17 cellular contexts compared by ENCODE assay signal in genomic region chr9:75376855-75377254, GRCh38.
DNase-seq lines count a peak whose midpoint lies in the region; ATAC-seq and TF ChIP-seq lines count a peak whose summit lies in the region.
"Had no signal": no experiment of that assay in that cellular context is flagged by ENCODE, and none has a peak within 500 bp of the region (broad histone marks: within the 10 kb centered on the region; RNA-seq: fewer than 3 reads in every experiment).

No MANE protein-coding gene starts in this region.

- TF ChIP-seq CTCF in osteocyte (IDR thresholded peaks at IDR 0.05) = no peak

- 17% methylated on average over 1 of the region's 1 CpG for WGBS in mesenchymal stem cell

- H4K91ac ChIP-seq in mesenchymal stem cell (ENCODE audit: low read length) = no peak overlapping the region

- H2BK120ac ChIP-seq in mesenchymal stem cell (ENCODE audit: low read depth, low read length) = no peak overlapping the region

- no peak overlapping the region for H2AK5ac ChIP-seq in mesenchymal stem cell (ENCODE audit: low read length, severe bottlenecking)

- H3K36me3 ChIP-seq in mesenchymal stem cell (ENCODE audit: control insufficient read depth in 1 of 2, insufficient read depth in 2 of 2, low read depth in 1 of 2, low read length in 2 of 2) = no peaks in the 10 kb centered on the region
- H3K36me3 ChIP-seq: BLaER1 had no signal

- H3K9me3 ChIP-seq in mesenchymal stem cell (ENCODE audit: control insufficient read depth, low read length) = peaks cover 11% of the 10 kb centered on the region
- H3K9me3 ChIP-seq: BLaER1 had no signal

- no peak overlapping the region for H3K27ac ChIP-seq in mesenchymal stem cell (ENCODE audit: low read length, poor library complexity, severe bottlenecking)
- H3K27ac ChIP-seq: BLaER1 had no signal

- peaks cover 0 to 6% of the 10 kb centered on the region in 2 experiments for H3K27me3 ChIP-seq in mesenchymal stem cell (ENCODE audit: control insufficient read depth in 1 of 2, insufficient read depth in 1 of 2, low read length in 2 of 2)
- H3K27me3 ChIP-seq: BLaER1 had no signal

- no peak overlapping the region for H3K18ac ChIP-seq in mesenchymal stem cell (ENCODE audit: low read depth in 1 of 2, low read length in 2 of 2)

- H3K4me1 Mint-ChIP-seq in osteocyte (ENCODE audit: unreplicated experiment) = peaks cover 55% of the 10 kb centered on the region
- H3K4me1 Mint-ChIP-seq: CD14-positive monocyte; CD4-positive, alpha-beta memory T cell; GM23338 had no signal

- H2AFZ ChIP-seq in mesenchymal stem cell (ENCODE audit: low read depth, low read length) = no peak overlapping the region
- H2AFZ ChIP-seq: GM23338 had no signal

- no peak overlapping the region for H3K4me2 ChIP-seq in mesenchymal stem cell (ENCODE audit: low read length, poor library complexity, severe bottlenecking)
- H3K4me2 ChIP-seq: BLaER1, GM23338 had no signal

- no peak overlapping the region for H2BK15ac ChIP-seq in mesenchymal stem cell (ENCODE audit: low read depth, poor library complexity, severe bottlenecking)

- H3K79me1 ChIP-seq in mesenchymal stem cell (replicated peaks; ENCODE audit: low read length, poor library complexity, severe bottlenecking) = no peaks in the 10 kb centered on the region

- no peak overlapping the region for H3K4me3 Mint-ChIP-seq in osteocyte (ENCODE audit: unreplicated experiment)
- H3K4me3 Mint-ChIP-seq: CD14-positive monocyte; CD4-positive, alpha-beta memory T cell; GM23338; HFFc6 had no signal

- no peak overlapping the region for H2BK5ac ChIP-seq in mesenchymal stem cell (ENCODE audit: low read depth, low read length, poor library complexity, severe bottlenecking)

- no peak overlapping the region for H3K9ac ChIP-seq in mesenchymal stem cell (ENCODE audit: low read length)
- H3K9ac ChIP-seq: BLaER1 had no signal

- ATAC-seq in left ventricle myocardium superior (peak; percentile 23), SK-N-SH treated with all-trans-retinoic acid at 6 μM for 48 hours (no peak)
- ATAC-seq: GM23338, HepG2 had no signal

- H3K23ac ChIP-seq in mesenchymal stem cell (ENCODE audit: low read length in 2 of 2) = no peak overlapping the region

- peak overlapping the region; percentile 93 for H3K27ac Mint-ChIP-seq in osteocyte (ENCODE audit: unreplicated experiment)
- H3K27ac Mint-ChIP-seq: CD14-positive monocyte; CD4-positive, alpha-beta memory T cell; GM23338; HFFc6 had no signal

- no peaks in the 10 kb centered on the region for H3K27me3 Mint-ChIP-seq in osteocyte (ENCODE audit: unreplicated experiment)

- no peak overlapping the region for H4K8ac ChIP-seq in mesenchymal stem cell (ENCODE audit: low read length)

- no peaks in the 10 kb centered on the region for H3K9me3 Mint-ChIP-seq in osteocyte (ENCODE audit: unreplicated experiment)
- H3K9me3 Mint-ChIP-seq: GM23338 had no signal

- H3K4me1 ChIP-seq in mesenchymal stem cell (ENCODE audit: control insufficient read depth, insufficient read depth, low read depth, low read length) = peaks cover 2% of the 10 kb centered on the region
- H3K4me1 ChIP-seq: BLaER1 had no signal

- no peaks in the 10 kb centered on the region for H3K36me3 Mint-ChIP-seq in osteocyte (ENCODE audit: unreplicated experiment)
- H3K36me3 Mint-ChIP-seq: CD14-positive monocyte; CD4-positive, alpha-beta memory T cell had no signal

- intact Hi-C loops in left ventricle myocardium superior (cut with micrococcal nuclease) (no loop called here), cardiac septum (cut with DNase I) (no loop called here)

- no peak overlapping the region for H3K4me3 ChIP-seq in mesenchymal stem cell (ENCODE audit: insufficient read depth in 1 of 2, low read depth in 1 of 2, low read length in 2 of 2)
- H3K4me3 ChIP-seq: BLaER1, GM23338 had no signal

- DNase-seq in left ventricle myocardium superior (no peak), cardiac septum (ENCODE audit: low spot score) (no peak), osteocyte (ENCODE audit: extremely low spot score, unreplicated experiment) (no peak), stromal cell of bone marrow (ENCODE audit: low read depth) (peak; percentile 5), mesenchymal stem cell (no peak), glomerular visceral epithelial cell (ENCODE audit: extremely low spot score) (no peak)
- DNase-seq: 8988T; CD4-positive, alpha-beta memory T cell; DMS153; GDM1; HCEC 1CT; HFFc6 had no signal

- H3K4ac ChIP-seq in mesenchymal stem cell (ENCODE audit: low read depth in 1 of 2, low read length in 2 of 2) = no peak overlapping the region

- no peak overlapping the region for H3K14ac ChIP-seq in mesenchymal stem cell (ENCODE audit: low read length in 2 of 2)

- H2BK12ac ChIP-seq in mesenchymal stem cell (ENCODE audit: low read length in 2 of 2) = no peak overlapping the region

TF ChIP-seq in SK-N-SH treated with all-trans-retinoic acid at 6 μM for 48 hours, 23 proteins besides CTCF, POLR2A, EP300 and RAD21:
- TF ChIP-seq, protein P1, sequence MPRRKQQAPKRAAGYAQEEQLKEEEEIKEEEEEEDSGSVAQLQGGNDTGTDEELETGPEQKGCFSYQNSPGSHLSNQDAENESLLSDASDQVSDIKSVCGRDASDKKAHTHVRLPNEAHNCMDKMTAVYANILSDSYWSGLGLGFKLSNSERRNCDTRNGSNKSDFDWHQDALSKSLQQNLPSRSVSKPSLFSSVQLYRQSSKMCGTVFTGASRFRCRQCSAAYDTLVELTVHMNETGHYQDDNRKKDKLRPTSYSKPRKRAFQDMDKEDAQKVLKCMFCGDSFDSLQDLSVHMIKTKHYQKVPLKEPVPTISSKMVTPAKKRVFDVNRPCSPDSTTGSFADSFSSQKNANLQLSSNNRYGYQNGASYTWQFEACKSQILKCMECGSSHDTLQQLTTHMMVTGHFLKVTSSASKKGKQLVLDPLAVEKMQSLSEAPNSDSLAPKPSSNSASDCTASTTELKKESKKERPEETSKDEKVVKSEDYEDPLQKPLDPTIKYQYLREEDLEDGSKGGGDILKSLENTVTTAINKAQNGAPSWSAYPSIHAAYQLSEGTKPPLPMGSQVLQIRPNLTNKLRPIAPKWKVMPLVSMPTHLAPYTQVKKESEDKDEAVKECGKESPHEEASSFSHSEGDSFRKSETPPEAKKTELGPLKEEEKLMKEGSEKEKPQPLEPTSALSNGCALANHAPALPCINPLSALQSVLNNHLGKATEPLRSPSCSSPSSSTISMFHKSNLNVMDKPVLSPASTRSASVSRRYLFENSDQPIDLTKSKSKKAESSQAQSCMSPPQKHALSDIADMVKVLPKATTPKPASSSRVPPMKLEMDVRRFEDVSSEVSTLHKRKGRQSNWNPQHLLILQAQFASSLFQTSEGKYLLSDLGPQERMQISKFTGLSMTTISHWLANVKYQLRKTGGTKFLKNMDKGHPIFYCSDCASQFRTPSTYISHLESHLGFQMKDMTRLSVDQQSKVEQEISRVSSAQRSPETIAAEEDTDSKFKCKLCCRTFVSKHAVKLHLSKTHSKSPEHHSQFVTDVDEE (CRISPR knock-in tag; IDR thresholded peaks at IDR 0.05) = no peak
- TF ChIP-seq ISL1 (CRISPR knock-in tag; IDR thresholded peaks at IDR 0.05) (no peak), TOX (CRISPR knock-in tag; IDR thresholded peaks at IDR 0.05; ENCODE audit: borderline replicate concordance) (no peak), ZFP30 (CRISPR knock-in tag; IDR thresholded peaks at IDR 0.05) (no peak)
